In the genomic region with DNA sequence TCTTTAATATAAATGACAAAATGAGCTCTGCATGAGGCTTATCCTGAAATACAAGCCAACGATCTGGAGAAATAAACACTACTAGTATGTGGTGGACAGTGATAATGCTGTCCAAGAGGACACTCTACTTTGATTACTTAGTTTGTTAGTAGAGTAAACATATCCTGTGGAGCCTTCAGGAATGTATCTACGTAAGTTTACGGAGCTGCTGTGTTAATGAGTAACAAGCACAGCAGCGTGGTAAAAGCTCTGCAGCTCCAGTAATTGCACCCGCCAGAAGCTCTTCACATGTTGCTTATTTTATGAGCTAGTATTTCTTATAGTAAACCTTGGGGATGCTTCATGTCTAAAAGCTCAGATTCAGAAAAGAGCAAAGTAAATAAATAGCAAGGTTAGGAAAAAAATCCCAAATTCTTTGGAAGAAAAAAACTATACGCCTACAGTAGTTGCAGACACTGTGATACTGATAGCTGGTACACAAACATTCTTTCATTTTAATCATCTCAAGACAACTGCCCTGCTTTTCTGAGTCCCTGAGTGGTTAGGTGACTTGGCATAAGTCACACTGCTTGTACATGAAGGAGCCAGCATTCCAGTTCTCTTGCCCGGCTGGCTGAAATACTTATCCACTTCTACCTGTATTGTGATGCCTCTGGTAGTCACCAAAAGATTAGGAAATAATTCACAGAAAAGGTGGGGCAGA, we compare ENCODE assay signal across 1 cellular context.
TF ChIP-seq lines count a peak whose summit lies in the region.

No MANE protein-coding gene starts in this region.

TF ChIP-seq in HepG2, 621 proteins besides CTCF, POLR2A, EP300 and RAD21 (continued from another document and continues in another):
- TF ChIP-seq, protein P1, sequence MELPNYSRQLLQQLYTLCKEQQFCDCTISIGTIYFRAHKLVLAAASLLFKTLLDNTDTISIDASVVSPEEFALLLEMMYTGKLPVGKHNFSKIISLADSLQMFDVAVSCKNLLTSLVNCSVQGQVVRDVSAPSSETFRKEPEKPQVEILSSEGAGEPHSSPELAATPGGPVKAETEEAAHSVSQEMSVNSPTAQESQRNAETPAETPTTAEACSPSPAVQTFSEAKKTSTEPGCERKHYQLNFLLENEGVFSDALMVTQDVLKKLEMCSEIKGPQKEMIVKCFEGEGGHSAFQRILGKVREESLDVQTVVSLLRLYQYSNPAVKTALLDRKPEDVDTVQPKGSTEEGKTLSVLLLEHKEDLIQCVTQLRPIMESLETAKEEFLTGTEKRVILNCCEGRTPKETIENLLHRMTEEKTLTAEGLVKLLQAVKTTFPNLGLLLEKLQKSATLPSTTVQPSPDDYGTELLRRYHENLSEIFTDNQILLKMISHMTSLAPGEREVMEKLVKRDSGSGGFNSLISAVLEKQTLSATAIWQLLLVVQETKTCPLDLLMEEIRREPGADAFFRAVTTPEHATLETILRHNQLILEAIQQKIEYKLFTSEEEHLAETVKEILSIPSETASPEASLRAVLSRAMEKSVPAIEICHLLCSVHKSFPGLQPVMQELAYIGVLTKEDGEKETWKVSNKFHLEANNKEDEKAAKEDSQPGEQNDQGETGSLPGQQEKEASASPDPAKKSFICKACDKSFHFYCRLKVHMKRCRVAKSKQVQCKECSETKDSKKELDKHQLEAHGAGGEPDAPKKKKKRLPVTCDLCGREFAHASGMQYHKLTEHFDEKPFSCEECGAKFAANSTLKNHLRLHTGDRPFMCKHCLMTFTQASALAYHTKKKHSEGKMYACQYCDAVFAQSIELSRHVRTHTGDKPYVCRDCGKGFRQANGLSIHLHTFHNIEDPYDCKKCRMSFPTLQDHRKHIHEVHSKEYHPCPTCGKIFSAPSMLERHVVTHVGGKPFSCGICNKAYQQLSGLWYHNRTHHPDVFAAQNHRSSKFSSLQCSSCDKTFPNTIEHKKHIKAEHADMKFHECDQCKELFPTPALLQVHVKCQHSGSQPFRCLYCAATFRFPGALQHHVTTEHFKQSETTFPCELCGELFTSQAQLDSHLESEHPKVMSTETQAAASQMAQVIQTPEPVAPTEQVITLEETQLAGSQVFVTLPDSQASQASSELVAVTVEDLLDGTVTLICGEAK (IDR thresholded peaks at IDR 0.05): no peak
- TF ChIP-seq, protein P1 (CRISPR knock-in tag; IDR thresholded peaks at IDR 0.05): no peak; the same call in 1 of the 2 replicates
- TF ChIP-seq TEAD3 (CRISPR knock-in tag; optimal IDR thresholded peaks at IDR 0.05; ENCODE audit: borderline replicate concordance) (peak; percentile 94), ZNF20 (CRISPR knock-in tag; IDR thresholded peaks at IDR 0.05) (no peak), SAFB2 (CRISPR knock-in tag; IDR thresholded peaks at IDR 0.05; ENCODE audit: borderline replicate concordance, low read depth) (no peak), FOXA1 (IDR thresholded peaks at IDR 0.05) (peak; percentile 58; the same call in 1 of the 2 replicates), FOXA1 (CRISPR knock-in tag; IDR thresholded peaks at IDR 0.05) (peak; percentile 69; the same call in 1 of the 2 replicates), ZNF136 (CRISPR knock-in tag; IDR thresholded peaks at IDR 0.05; ENCODE audit: low read depth) (peak; percentile 34; the same call in 1 of the 2 replicates), RARG (CRISPR knock-in tag; IDR thresholded peaks at IDR 0.05; ENCODE audit: low read depth) (no peak), ZNF652 (CRISPR knock-in tag; IDR thresholded peaks at IDR 0.05; ENCODE audit: borderline replicate concordance, low read depth) (no peak; the same call in 1 of the 2 replicates), SOX13 (IDR thresholded peaks at IDR 0.05) (no peak), SOX13 (CRISPR knock-in tag; conservative IDR thresholded peaks at IDR 0.05 in 1 of 2, IDR thresholded peaks at IDR 0.05 in 1 of 2) (peak in 1 of 2 experiments; percentile 77; a peak in 1 of 4 replicates), KLF15 (CRISPR knock-in tag; IDR thresholded peaks at IDR 0.05; ENCODE audit: borderline replicate concordance) (no peak), FOXO1 (CRISPR knock-in tag; IDR thresholded peaks at IDR 0.05) (peak; percentile 75; the same call in 1 of the 2 replicates), TCF7 (IDR thresholded peaks at IDR 0.05; ENCODE audit: low read depth) (peak; percentile 41; the same call in 1 of the 2 replicates), ZFP90 (CRISPR knock-in tag; IDR thresholded peaks at IDR 0.05; ENCODE audit: borderline replicate concordance) (no peak), CREM (IDR thresholded peaks at IDR 0.05) (peak; percentile 75), CREM (CRISPR knock-in tag; IDR thresholded peaks at IDR 0.05) (no peak), MTF2 (CRISPR knock-in tag; IDR thresholded peaks at IDR 0.05; ENCODE audit: borderline replicate concordance) (no peak), ZNF547 (CRISPR knock-in tag; IDR thresholded peaks at IDR 0.05) (no peak), ZNF619 (CRISPR knock-in tag; IDR thresholded peaks at IDR 0.05) (no peak), ZFP82 (CRISPR knock-in tag; IDR thresholded peaks at IDR 0.05; ENCODE audit: borderline replicate concordance) (0 out of 2 replicates have a peak, but pooled peaks have one; percentile 37), HOXA5 (CRISPR knock-in tag; IDR thresholded peaks at IDR 0.05) (no peak), SNAI1 (CRISPR knock-in tag; IDR thresholded peaks at IDR 0.05; ENCODE audit: borderline replicate concordance) (no peak), HES4 (CRISPR knock-in tag; IDR thresholded peaks at IDR 0.05; ENCODE audit: borderline replicate concordance) (no peak), SOX6 (IDR thresholded peaks at IDR 0.05) (no peak), SOX6 (CRISPR knock-in tag; IDR thresholded peaks at IDR 0.05) (peak; percentile 78), SMC3 (IDR thresholded peaks at IDR 0.05; ENCODE audit: low read length) (no peak), NAIF1 (CRISPR knock-in tag; IDR thresholded peaks at IDR 0.05; ENCODE audit: borderline replicate concordance) (0 out of 2 replicates have a peak, but pooled peaks have one; percentile 35), TBX3 (IDR thresholded peaks at IDR 0.05; ENCODE audit: borderline replicate concordance) (peak; percentile 67; the same call in 1 of the 2 replicates), AHR (CRISPR knock-in tag; IDR thresholded peaks at IDR 0.05) (no peak), HHEX (CRISPR knock-in tag; IDR thresholded peaks at IDR 0.05) (peak; percentile 53; the same call in 1 of the 2 replicates)
- TF ChIP-seq, protein P2, sequence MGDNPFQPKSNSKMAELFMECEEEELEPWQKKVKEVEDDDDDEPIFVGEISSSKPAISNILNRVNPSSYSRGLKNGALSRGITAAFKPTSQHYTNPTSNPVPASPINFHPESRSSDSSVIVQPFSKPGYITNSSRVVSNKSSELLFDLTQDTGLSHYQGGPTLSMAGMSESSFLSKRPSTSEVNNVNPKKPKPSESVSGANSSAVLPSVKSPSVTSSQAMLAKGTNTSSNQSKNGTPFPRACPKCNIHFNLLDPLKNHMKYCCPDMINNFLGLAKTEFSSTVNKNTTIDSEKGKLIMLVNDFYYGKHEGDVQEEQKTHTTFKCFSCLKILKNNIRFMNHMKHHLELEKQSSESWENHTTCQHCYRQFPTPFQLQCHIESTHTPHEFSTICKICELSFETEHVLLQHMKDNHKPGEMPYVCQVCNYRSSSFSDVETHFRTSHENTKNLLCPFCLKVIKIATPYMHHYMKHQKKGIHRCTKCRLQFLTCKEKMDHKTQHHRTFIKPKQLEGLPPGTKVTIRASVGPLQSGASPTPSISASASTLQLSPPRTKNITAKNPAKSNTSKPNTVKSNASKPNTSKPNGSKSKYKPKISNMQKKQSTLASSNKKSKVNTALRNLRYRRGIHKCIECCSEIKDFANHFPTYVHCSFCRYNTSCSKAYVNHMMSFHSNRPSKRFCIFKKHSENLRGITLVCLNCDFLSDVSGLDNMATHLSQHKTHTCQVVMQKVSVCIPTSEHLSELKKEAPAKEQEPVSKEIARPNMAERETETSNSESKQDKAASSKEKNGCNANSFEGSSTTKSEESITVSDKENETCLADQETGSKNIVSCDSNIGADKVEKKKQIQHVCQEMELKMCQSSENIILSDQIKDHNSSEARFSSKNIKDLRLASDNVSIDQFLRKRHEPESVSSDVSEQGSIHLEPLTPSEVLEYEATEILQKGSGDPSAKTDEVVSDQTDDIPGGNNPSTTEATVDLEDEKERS (CRISPR knock-in tag; IDR thresholded peaks at IDR 0.05): no peak
- TF ChIP-seq, protein P3, sequence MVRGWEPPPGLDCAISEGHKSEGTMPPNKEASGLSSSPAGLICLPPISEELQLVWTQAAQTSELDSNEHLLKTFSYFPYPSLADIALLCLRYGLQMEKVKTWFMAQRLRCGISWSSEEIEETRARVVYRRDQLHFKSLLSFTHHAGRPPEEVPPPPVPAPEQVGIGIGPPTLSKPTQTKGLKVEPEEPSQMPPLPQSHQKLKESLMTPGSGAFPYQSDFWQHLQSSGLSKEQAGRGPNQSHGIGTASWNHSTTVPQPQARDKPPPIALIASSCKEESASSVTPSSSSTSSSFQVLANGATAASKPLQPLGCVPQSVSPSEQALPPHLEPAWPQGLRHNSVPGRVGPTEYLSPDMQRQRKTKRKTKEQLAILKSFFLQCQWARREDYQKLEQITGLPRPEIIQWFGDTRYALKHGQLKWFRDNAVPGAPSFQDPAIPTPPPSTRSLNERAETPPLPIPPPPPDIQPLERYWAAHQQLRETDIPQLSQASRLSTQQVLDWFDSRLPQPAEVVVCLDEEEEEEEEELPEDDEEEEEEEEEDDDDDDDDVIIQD (CRISPR knock-in tag; IDR thresholded peaks at IDR 0.05; ENCODE audit: low read depth): peak; percentile 27; the same call in 1 of the 2 replicates
- TF ChIP-seq, protein P4, sequence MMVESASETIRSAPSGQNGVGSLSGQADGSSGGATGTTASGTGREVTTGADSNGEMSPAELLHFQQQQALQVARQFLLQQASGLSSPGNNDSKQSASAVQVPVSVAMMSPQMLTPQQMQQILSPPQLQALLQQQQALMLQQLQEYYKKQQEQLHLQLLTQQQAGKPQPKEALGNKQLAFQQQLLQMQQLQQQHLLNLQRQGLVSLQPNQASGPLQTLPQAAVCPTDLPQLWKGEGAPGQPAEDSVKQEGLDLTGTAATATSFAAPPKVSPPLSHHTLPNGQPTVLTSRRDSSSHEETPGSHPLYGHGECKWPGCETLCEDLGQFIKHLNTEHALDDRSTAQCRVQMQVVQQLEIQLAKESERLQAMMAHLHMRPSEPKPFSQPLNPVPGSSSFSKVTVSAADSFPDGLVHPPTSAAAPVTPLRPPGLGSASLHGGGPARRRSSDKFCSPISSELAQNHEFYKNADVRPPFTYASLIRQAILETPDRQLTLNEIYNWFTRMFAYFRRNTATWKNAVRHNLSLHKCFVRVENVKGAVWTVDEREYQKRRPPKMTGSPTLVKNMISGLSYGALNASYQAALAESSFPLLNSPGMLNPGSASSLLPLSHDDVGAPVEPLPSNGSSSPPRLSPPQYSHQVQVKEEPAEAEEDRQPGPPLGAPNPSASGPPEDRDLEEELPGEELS (CRISPR knock-in tag; IDR thresholded peaks at IDR 0.05): peak; percentile 94
- TF ChIP-seq, protein P5, sequence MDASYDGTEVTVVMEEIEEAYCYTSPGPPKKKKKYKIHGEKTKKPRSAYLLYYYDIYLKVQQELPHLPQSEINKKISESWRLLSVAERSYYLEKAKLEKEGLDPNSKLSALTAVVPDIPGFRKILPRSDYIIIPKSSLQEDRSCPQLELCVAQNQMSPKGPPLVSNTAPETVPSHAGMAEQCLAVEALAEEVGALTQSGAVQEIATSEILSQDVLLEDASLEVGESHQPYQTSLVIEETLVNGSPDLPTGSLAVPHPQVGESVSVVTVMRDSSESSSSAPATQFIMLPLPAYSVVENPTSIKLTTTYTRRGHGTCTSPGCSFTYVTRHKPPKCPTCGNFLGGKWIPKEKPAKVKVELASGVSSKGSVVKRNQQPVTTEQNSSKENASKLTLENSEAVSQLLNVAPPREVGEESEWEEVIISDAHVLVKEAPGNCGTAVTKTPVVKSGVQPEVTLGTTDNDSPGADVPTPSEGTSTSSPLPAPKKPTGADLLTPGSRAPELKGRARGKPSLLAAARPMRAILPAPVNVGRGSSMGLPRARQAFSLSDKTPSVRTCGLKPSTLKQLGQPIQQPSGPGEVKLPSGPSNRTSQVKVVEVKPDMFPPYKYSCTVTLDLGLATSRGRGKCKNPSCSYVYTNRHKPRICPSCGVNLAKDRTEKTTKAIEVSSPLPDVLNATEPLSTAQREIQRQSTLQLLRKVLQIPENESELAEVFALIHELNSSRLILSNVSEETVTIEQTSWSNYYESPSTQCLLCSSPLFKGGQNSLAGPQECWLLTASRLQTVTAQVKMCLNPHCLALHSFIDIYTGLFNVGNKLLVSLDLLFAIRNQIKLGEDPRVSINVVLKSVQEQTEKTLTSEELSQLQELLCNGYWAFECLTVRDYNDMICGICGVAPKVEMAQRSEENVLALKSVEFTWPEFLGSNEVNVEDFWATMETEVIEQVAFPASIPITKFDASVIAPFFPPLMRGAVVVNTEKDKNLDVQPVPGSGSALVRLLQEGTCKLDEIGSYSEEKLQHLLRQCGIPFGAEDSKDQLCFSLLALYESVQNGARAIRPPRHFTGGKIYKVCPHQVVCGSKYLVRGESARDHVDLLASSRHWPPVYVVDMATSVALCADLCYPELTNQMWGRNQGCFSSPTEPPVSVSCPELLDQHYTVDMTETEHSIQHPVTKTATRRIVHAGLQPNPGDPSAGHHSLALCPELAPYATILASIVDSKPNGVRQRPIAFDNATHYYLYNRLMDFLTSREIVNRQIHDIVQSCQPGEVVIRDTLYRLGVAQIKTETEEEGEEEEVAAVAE (CRISPR knock-in tag; IDR thresholded peaks at IDR 0.05; ENCODE audit: borderline replicate concordance): peak; percentile 13; the same call in 1 of the 2 replicates
- TF ChIP-seq, protein P6, sequence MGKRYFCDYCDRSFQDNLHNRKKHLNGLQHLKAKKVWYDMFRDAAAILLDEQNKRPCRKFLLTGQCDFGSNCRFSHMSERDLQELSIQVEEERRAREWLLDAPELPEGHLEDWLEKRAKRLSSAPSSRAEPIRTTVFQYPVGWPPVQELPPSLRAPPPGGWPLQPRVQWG (CRISPR knock-in tag; IDR thresholded peaks at IDR 0.05; ENCODE audit: borderline replicate concordance, low read depth): no peak
